Comparison of ENCODE assay signal across 11 cellular contexts in genomic region chr11:118522571-118523072, GRCh38.
A peak's percentile ranks its signal among the peaks of the same experiment; 100 is the strongest.
DNase-seq lines count a peak whose midpoint lies in the region; ATAC-seq and TF ChIP-seq lines count a peak whose summit lies in the region.
"Had no signal": no experiment of that assay in that cellular context is flagged by ENCODE, and none has a peak within 500 bp of the region (broad histone marks: within the 10 kb centered on the region; RNA-seq: fewer than 3 reads in every experiment).

No MANE protein-coding gene starts in this region.

- TF ChIP-seq CTCF in fibroblast of mammary gland (conservative IDR thresholded peaks at IDR 0.05; ENCODE audit: control insufficient read depth, insufficient read depth, low read depth, low read length) = peak; percentile 53

- H3K4me3 ChIP-seq in fibroblast of mammary gland (ENCODE audit: control insufficient read depth, low read depth, low read length) = no peak overlapping the region
- H3K4me3 ChIP-seq: ovary had no signal

- no peak overlapping the region for H3K4me3 Mint-ChIP-seq in stimulated activated naive CD8-positive, alpha-beta T cell treated with anti-CD3 and anti-CD28 coated beads, Interleukin-15, amount 100 ng/mL, for 72 hours
- H3K4me3 Mint-ChIP-seq: activated naive CD4-positive, alpha-beta T cell treated with anti-CD3 and anti-CD28 coated beads, Interleukin-2, amount 50 U/mL, for 24 hours had no signal

- DNase-seq in NCI-H1417 (lab: John Stamatoyannopoulos, UW) (peak in 2 of 3 experiments; percentile 8 to 40), NCI-H1417 treated with DMSO at 0.1 percent for 48 hours (lab: John Stamatoyannopoulos, UW) (no peak), NCI-H526 treated with DMSO at 0.1 percent for 48 hours (lab: John Stamatoyannopoulos, UW) (peak; percentile 57), fibroblast of mammary gland (ENCODE audit: low read depth) (peak; percentile 36), retina (peak; percentile 8), GDM1 (lab: John Stamatoyannopoulos, UW) (no peak)
- DNase-seq in stimulated activated naive CD8-positive, alpha-beta T cell treated with anti-CD3 and anti-CD28 coated beads, Interleukin-15, amount 100 ng/mL, for 72 hours = no peak
- DNase-seq: COR-L47 had no signal

- no peak overlapping the region for H3K27ac Mint-ChIP-seq in stimulated activated naive CD8-positive, alpha-beta T cell treated with anti-CD3 and anti-CD28 coated beads, Interleukin-15, amount 100 ng/mL, for 72 hours
- H3K27ac Mint-ChIP-seq: activated naive CD4-positive, alpha-beta T cell treated with anti-CD3 and anti-CD28 coated beads, Interleukin-2, amount 50 U/mL, for 24 hours had no signal

- no peaks in the 10 kb centered on the region for H3K9me3 Mint-ChIP-seq in stimulated activated naive CD8-positive, alpha-beta T cell treated with anti-CD3 and anti-CD28 coated beads, Interleukin-15, amount 100 ng/mL, for 72 hours
- H3K9me3 Mint-ChIP-seq: activated naive CD4-positive, alpha-beta T cell treated with anti-CD3 and anti-CD28 coated beads, Interleukin-2, amount 50 U/mL, for 24 hours had no signal

- no peak for ATAC-seq in stimulated activated naive CD8-positive, alpha-beta T cell treated with anti-CD3 and anti-CD28 coated beads, Interleukin-15, amount 100 ng/mL, for 72 hours
- ATAC-seq in HG02852 (IDR thresholded peaks at IDR 0.05; ENCODE audit: unreplicated experiment) = no peak

- H3K4me1 Mint-ChIP-seq in stimulated activated naive CD8-positive, alpha-beta T cell treated with anti-CD3 and anti-CD28 coated beads, Interleukin-15, amount 100 ng/mL, for 72 hours = peaks cover 15% of the 10 kb centered on the region

- H3K27me3 Mint-ChIP-seq in stimulated activated naive CD8-positive, alpha-beta T cell treated with anti-CD3 and anti-CD28 coated beads, Interleukin-15, amount 100 ng/mL, for 72 hours = no peaks in the 10 kb centered on the region
- H3K27me3 Mint-ChIP-seq: activated naive CD4-positive, alpha-beta T cell treated with anti-CD3 and anti-CD28 coated beads, Interleukin-2, amount 50 U/mL, for 24 hours had no signal

Comparison
In these comparisons a context has a peak if more than half of its experiments do, and no peak if none do; other contexts are left out.
1. DNase-seq: peak in NCI-H1417 (2 of 3), NCI-H526 treated with DMSO at 0.1 percent for 48 hours (single experiment), fibroblast of mammary gland (single experiment) and retina (single experiment); none in NCI-H1417 treated with DMSO at 0.1 percent for 48 hours (single experiment), GDM1 (single experiment) and stimulated activated naive CD8-positive, alpha-beta T cell treated with anti-CD3 and anti-CD28 coated beads, Interleukin-15, amount 100 ng/mL, for 72 hours (0 of 2).